In the genomic region with DNA sequence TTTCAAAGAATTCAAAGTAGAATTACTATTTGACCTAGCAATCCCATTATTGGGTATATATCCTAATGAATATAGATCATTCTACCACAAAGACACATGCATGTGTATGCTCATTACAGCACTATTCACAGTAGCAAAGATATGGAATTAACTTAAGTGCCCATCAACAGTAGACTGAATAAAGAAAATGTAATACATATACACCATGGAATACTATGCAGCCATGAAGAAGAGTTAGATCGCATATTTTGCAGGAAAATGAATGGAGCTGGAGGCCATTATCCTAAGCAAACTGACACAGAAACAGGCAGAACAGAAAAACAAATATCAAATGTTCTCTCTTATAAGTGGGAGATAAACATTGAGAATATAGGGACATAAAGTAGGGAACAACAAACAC, we compare ENCODE assay signal across 6 cellular contexts.
"Had no signal": no experiment of that assay in that cellular context is flagged by ENCODE, and none has a peak within 500 bp of the region (broad histone marks: within the 10 kb centered on the region; RNA-seq: fewer than 3 reads in every experiment).

No MANE protein-coding gene starts in this region.

- H3K4me2 ChIP-seq: GM23338 had no signal

- H3K9me3 ChIP-seq: HAP-1 had no signal

- H2AFZ ChIP-seq: GM23338 had no signal

- ATAC-seq: GM23338, HCT116 had no signal

- H3K4me3 ChIP-seq: GM23338, HAP-1 had no signal

- DNase-seq: H7, KG1 had no signal

- H3K4me1 ChIP-seq: HAP-1 had no signal

- FAIRE-seq: HTR-8/SVneo had no signal

- H3K36me3 ChIP-seq: HAP-1 had no signal
